In the genomic region with DNA sequence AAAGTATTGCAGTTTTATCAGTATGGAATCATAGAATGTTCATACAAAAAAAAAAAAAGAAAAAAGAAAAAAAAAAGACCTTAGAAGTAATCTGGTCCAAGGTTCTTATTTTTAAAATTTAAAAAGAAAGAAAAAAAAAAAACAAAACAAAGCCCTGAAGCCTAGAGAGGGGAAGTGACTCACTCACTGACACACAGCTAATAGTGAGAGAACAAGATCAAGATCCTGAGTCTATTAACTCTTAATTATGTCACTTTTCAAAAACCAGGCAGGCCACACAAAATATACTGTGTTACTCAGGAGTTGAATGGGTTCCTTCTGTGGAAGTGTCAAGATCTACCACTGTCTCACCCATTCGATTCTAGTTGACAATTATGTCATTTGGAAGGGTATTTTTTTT, we compare ENCODE assay signal across 20 cellular contexts.
DNase-seq lines count a peak whose midpoint lies in the region; ATAC-seq and TF ChIP-seq lines count a peak whose summit lies in the region.
"Had no signal": no experiment of that assay in that cellular context is flagged by ENCODE, and none has a peak within 500 bp of the region (broad histone marks: within the 10 kb centered on the region; RNA-seq: fewer than 3 reads in every experiment).

No MANE protein-coding gene starts in this region.

- no peaks in the 10 kb centered on the region for H3K9me3 ChIP-seq in breast epithelium
- H3K9me3 ChIP-seq: Peyer's patch had no signal

- no peaks in the 10 kb centered on the region for H3K9me3 Mint-ChIP-seq in MCF 10A (ENCODE audit: unreplicated experiment)
- H3K9me3 Mint-ChIP-seq: H9 had no signal

- H3K27ac Mint-ChIP-seq in MCF 10A (ENCODE audit: low read depth, unreplicated experiment) = no peak overlapping the region

- H3K27me3 Mint-ChIP-seq in MCF 10A (ENCODE audit: insufficient read depth, unreplicated experiment) = no peaks in the 10 kb centered on the region

- intact Hi-C loops in MCF 10A (cut with micrococcal nuclease) (no loop called here), breast epithelium (cut with DNase I; ENCODE audit: low total_unique reads) (no loop called here)

- H3K4me1 Mint-ChIP-seq in MCF 10A (ENCODE audit: insufficient read depth, unreplicated experiment) = peaks cover 11% of the 10 kb centered on the region

- no peak for TF ChIP-seq POLR2A in breast epithelium (IDR thresholded peaks at IDR 0.05)

- TF ChIP-seq CTCF in MCF 10A (IDR thresholded peaks at IDR 0.05; ENCODE audit: unreplicated experiment) (no peak), breast epithelium (IDR thresholded peaks at IDR 0.05) (no peak)

- no TSS peak for BruUV-seq in MCF 10A (replicated peaks; lab: Mats Ljungman, UMichigan)

- H3K27ac ChIP-seq in breast epithelium = no peak overlapping the region
- H3K27ac ChIP-seq in epithelial cell of prostate = peak overlapping the region; percentile 37
- H3K27ac ChIP-seq: C4-2B, Peyer's patch had no signal

- CTCF ChIA-PET in MCF 10A (lab: Yijun Ruan, JAX) = no interaction called here

- ATAC-seq in SK-N-SH treated with all-trans-retinoic acid at 6 μM for 48 hours = peak; percentile 61

- DNase-seq in MCF 10A (ENCODE audit: unreplicated experiment) = peak; percentile 13
- DNase-seq in breast epithelium (ENCODE audit: low spot score in 2 of 2) = no peak
- DNase-seq in epithelial cell of prostate (ENCODE audit: low read depth, low spot score) = no peak
- peak; percentile 57 for DNase-seq in renal cortical epithelial cell (ENCODE audit: low read depth)
- no peak for DNase-seq in iPS-NIHi11 (ENCODE audit: low spot score)
- no peak for DNase-seq in AG20443 (ENCODE audit: low spot score)
- no peak for DNase-seq in NCI-H2107 treated with DMSO at 0.1 percent for 48 hours (lab: John Stamatoyannopoulos, UW; ENCODE audit: unreplicated experiment)
- DNase-seq: 8988T, COR-L47, DMS153, GDM1, H9, Kasumi-1, NCI-H1417, NCI-H2029, NCI-H524, Peyer's patch, SIG-M5 had no signal

- POLR2A ChIA-PET in MCF 10A (lab: Yijun Ruan, JAX) = no interaction called here

- no peaks in the 10 kb centered on the region for H3K27me3 ChIP-seq in breast epithelium
- H3K27me3 ChIP-seq: Peyer's patch had no signal

- no peaks in the 10 kb centered on the region for H3K36me3 ChIP-seq in breast epithelium
- H3K36me3 ChIP-seq: Peyer's patch had no signal

- no peak overlapping the region for H3K4me3 Mint-ChIP-seq in MCF 10A (ENCODE audit: unreplicated experiment)
- H3K4me3 Mint-ChIP-seq: H9 had no signal

- no peaks in the 10 kb centered on the region for H3K4me1 ChIP-seq in breast epithelium

- H3K36me3 Mint-ChIP-seq in MCF 10A (ENCODE audit: insufficient read depth, unreplicated experiment) = no peaks in the 10 kb centered on the region

- H3K4me3 ChIP-seq in breast epithelium = no peak overlapping the region
- H3K4me3 ChIP-seq: Peyer's patch had no signal

TF ChIP-seq in SK-N-SH treated with all-trans-retinoic acid at 6 μM for 48 hours, 23 proteins besides CTCF, POLR2A, EP300 and RAD21:
- TF ChIP-seq ESRRG (CRISPR knock-in tag; IDR thresholded peaks at IDR 0.05) (no peak), ZFP3 (CRISPR knock-in tag; IDR thresholded peaks at IDR 0.05) (no peak), ISL1 (CRISPR knock-in tag; IDR thresholded peaks at IDR 0.05) (peak; percentile 11; the same call in 1 of the 2 replicates), TOX (CRISPR knock-in tag; IDR thresholded peaks at IDR 0.05; ENCODE audit: borderline replicate concordance) (no peak)
- TF ChIP-seq, protein P1, sequence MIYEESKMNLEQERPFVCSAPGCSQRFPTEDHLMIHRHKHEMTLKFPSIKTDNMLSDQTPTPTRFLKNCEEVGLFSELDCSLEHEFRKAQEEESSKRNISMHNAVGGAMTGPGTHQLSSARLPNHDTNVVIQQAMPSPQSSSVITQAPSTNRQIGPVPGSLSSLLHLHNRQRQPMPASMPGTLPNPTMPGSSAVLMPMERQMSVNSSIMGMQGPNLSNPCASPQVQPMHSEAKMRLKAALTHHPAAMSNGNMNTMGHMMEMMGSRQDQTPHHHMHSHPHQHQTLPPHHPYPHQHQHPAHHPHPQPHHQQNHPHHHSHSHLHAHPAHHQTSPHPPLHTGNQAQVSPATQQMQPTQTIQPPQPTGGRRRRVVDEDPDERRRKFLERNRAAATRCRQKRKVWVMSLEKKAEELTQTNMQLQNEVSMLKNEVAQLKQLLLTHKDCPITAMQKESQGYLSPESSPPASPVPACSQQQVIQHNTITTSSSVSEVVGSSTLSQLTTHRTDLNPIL (CRISPR knock-in tag; IDR thresholded peaks at IDR 0.05; ENCODE audit: low read depth) = no peak

Comparison
In these comparisons a context has a peak if more than half of its experiments do, and no peak if none do; other contexts are left out.
1. DNase-seq: peak in MCF 10A (single experiment) and renal cortical epithelial cell (single experiment); none in breast epithelium (0 of 2), epithelial cell of prostate (single experiment), iPS-NIHi11 (single experiment), AG20443 (single experiment) and NCI-H2107 treated with DMSO at 0.1 percent for 48 hours (single experiment).